In genomic region chr2:230234122-230234722, GRCh38 we compare ENCODE assay signal across 13 cellular contexts. TPM values are rescaled to one million over a fixed set of nuclear protein-coding genes. Genes with fewer than 3 reads are reported as not detected.
DNase-seq lines count a peak whose midpoint lies in the region; ATAC-seq and TF ChIP-seq lines count a peak whose summit lies in the region.
"Had no signal": no experiment of that assay in that cellular context is flagged by ENCODE, and none has a peak within 500 bp of the region (broad histone marks: within the 10 kb centered on the region; RNA-seq: fewer than 3 reads in every experiment).

No MANE protein-coding gene starts in this region.

- H3K27ac Mint-ChIP-seq in activated T-helper 17 cell treated with anti-CD3 and anti-CD28 coated beads, Interleukin-2, amount 50 U/mL, for 72 hours: peak overlapping the region; percentile 70

- peaks cover 93% of the 10 kb centered on the region for H3K36me3 Mint-ChIP-seq in activated T-helper 17 cell treated with anti-CD3 and anti-CD28 coated beads, Interleukin-2, amount 50 U/mL, for 72 hours (ENCODE audit: low read depth)

- H3K4me3 Mint-ChIP-seq in activated T-helper 17 cell treated with anti-CD3 and anti-CD28 coated beads, Interleukin-2, amount 50 U/mL, for 72 hours: peak overlapping the region; percentile 56

- peaks cover 41% of the 10 kb centered on the region for H3K4me1 Mint-ChIP-seq in activated T-helper 17 cell treated with anti-CD3 and anti-CD28 coated beads, Interleukin-2, amount 50 U/mL, for 72 hours

- no peak for DNase-seq in HCEC 1CT
- DNase-seq in stimulated activated CD8-positive, alpha-beta memory T cell treated with anti-CD3 and anti-CD28 coated beads, Interleukin-4, amount 100 ng/mL, for 48 hours: no peak
- no peak for DNase-seq in activated gamma-delta T cell (lab: John Stamatoyannopoulos, UW)
- no peak for DNase-seq in KBM-7
- DNase-seq: MG63; NCI-H2107; Peyer's patch; stimulated activated CD4-positive, alpha-beta T cell treated with anti-CD3 and anti-CD28 coated beads, Interleukin-4, amount 100 ng/mL, for 4 hours; substantia nigra had no signal

- H3K9me3 Mint-ChIP-seq in activated T-helper 17 cell treated with anti-CD3 and anti-CD28 coated beads, Interleukin-2, amount 50 U/mL, for 72 hours: peaks cover 4% of the 10 kb centered on the region

- in situ Hi-C loops in KBM-7 (cut with MboI; ENCODE audit: low pct_unique_long_range_greater_than_20kb, low sequenced_read_pairs): no loop called here

- TF ChIP-seq POLR2A in GM18505 (IDR thresholded peaks at IDR 0.05; ENCODE audit: borderline replicate concordance, extremely low read depth, insufficient read depth, insufficient read length): peak; percentile 22

- H3K27me3 Mint-ChIP-seq in activated T-helper 17 cell treated with anti-CD3 and anti-CD28 coated beads, Interleukin-2, amount 50 U/mL, for 72 hours: no peaks in the 10 kb centered on the region

- ATAC-seq in GM18505 (IDR thresholded peaks at IDR 0.05; ENCODE audit: unreplicated experiment): peak; percentile 63
- peak; percentile 55 for ATAC-seq in GM19438 (IDR thresholded peaks at IDR 0.05; ENCODE audit: low read depth, unreplicated experiment)
- peak; percentile 75 for ATAC-seq in HG03175 (IDR thresholded peaks at IDR 0.05; ENCODE audit: unreplicated experiment)
- peak; percentile 45 for ATAC-seq in activated T-helper 17 cell treated with anti-CD3 and anti-CD28 coated beads, Interleukin-2, amount 50 U/mL, for 72 hours (replicated peaks)

RNA-seq across cellular contexts. Expression of gene SP140, which starts 8.7 kb away (rescaled TPM):
- total RNA-seq in activated T-helper 17 cell treated with anti-CD3 and anti-CD28 coated beads, Interleukin-2, amount 50 U/mL, for 72 hours: 10 to 100 TPM; 60.8 to 91.7 TPM

RNA-seq across cellular contexts. Expression of gene SP110, which starts 14.4 kb away (rescaled TPM):
- total RNA-seq in activated T-helper 17 cell treated with anti-CD3 and anti-CD28 coated beads, Interleukin-2, amount 50 U/mL, for 72 hours: 10 to 100 TPM; 53.1 to 56.8 TPM
